In genomic region chr9:20604561-20604960, GRCh38 we compare ENCODE assay signal across 8 cellular contexts. TPM values are rescaled to one million over a fixed set of nuclear protein-coding genes. Genes with fewer than 3 reads are reported as not detected.
A peak's percentile ranks its signal among the peaks of the same experiment; 100 is the strongest.
DNase-seq lines count a peak whose midpoint lies in the region; ATAC-seq and TF ChIP-seq lines count a peak whose summit lies in the region.

No MANE protein-coding gene starts in this region.

- 38% methylated on average over 2 of the region's 5 CpGs for whole genome bisulfite sequencing in mesenchymal stem cell
- no CpG with 5 or more reads among the region's 5 CpGs for WGBS in mesendoderm (ENCODE audit: extremely low coverage, insufficient coverage, low lambda C conversion rate)

- no peaks in the 10 kb centered on the region for H3K9me3 ChIP-seq in HEK293 (ENCODE audit: control insufficient read depth, insufficient read depth, low read depth, low read length)
- no peaks in the 10 kb centered on the region for H3K9me3 ChIP-seq in SK-N-MC (ENCODE audit: low read depth, low read length)
- H3K9me3 ChIP-seq in mesenchymal stem cell (ENCODE audit: control insufficient read depth, low read length) = no peaks in the 10 kb centered on the region

- no peak overlapping the region for H3K14ac ChIP-seq in mesenchymal stem cell (ENCODE audit: low read length in 2 of 2)

- H3K9ac ChIP-seq in SK-N-MC (ENCODE audit: insufficient read length) = peak overlapping the region; percentile 54
- peak overlapping the region; percentile 90 for H3K9ac ChIP-seq in mesenchymal stem cell (ENCODE audit: low read length)
- H3K9ac ChIP-seq in mesendoderm (ENCODE audit: low read length) = no peak overlapping the region

- no peak overlapping the region for H4K5ac ChIP-seq in mesendoderm (ENCODE audit: low read length)

- H2AFZ ChIP-seq in mesenchymal stem cell (ENCODE audit: low read depth, low read length) = no peak overlapping the region

- H2BK120ac ChIP-seq in mesenchymal stem cell (ENCODE audit: low read depth, low read length) = no peak overlapping the region
- no peak overlapping the region for H2BK120ac ChIP-seq in mesendoderm (ENCODE audit: low read depth, low read length)

- no peak overlapping the region for H4K91ac ChIP-seq in mesenchymal stem cell (ENCODE audit: low read length)

- H3K27ac ChIP-seq in HEK293 (ENCODE audit: extremely low read depth, low read depth, low read length) (no peak overlapping the region), SK-N-MC (peak overlapping the region; percentile 80), mesenchymal stem cell (ENCODE audit: low read length, poor library complexity, severe bottlenecking) (peak overlapping the region; percentile 32), mesendoderm (ENCODE audit: low read depth, low read length) (no peak overlapping the region)

- H3K4ac ChIP-seq in mesenchymal stem cell (ENCODE audit: low read depth in 1 of 2, low read length in 2 of 2) (no peak overlapping the region), mesendoderm (ENCODE audit: low read depth, low read length) (no peak overlapping the region)

- no peak overlapping the region for H3K4me2 ChIP-seq in mesenchymal stem cell (ENCODE audit: low read length, poor library complexity, severe bottlenecking)
- no peak overlapping the region for H3K4me2 ChIP-seq in mesendoderm (ENCODE audit: low read length)

- H3K4me1 ChIP-seq in HEK293 (ENCODE audit: control insufficient read depth, insufficient read depth, low read length) = peaks cover 48% of the 10 kb centered on the region
- no peaks in the 10 kb centered on the region for H3K4me1 ChIP-seq in mesenchymal stem cell (ENCODE audit: control insufficient read depth, insufficient read depth, low read depth, low read length)
- no peaks in the 10 kb centered on the region for H3K4me1 ChIP-seq in mesendoderm (ENCODE audit: control insufficient read depth, low read depth, low read length)

- H4K8ac ChIP-seq in mesenchymal stem cell (ENCODE audit: low read length) = no peak overlapping the region
- no peak overlapping the region for H4K8ac ChIP-seq in mesendoderm (ENCODE audit: low read depth, low read length)

- H3K36me3 ChIP-seq in HEK293 (ENCODE audit: control insufficient read depth in 2 of 2, insufficient read depth in 1 of 2, low read length in 2 of 2) = no peaks in the 10 kb centered on the region
- H3K36me3 ChIP-seq in SK-N-MC (ENCODE audit: insufficient read depth, low read length) = no peaks in the 10 kb centered on the region
- H3K36me3 ChIP-seq in mesenchymal stem cell (ENCODE audit: control insufficient read depth in 1 of 2, insufficient read depth in 2 of 2, low read depth in 1 of 2, low read length in 2 of 2) = no peaks in the 10 kb centered on the region
- H3K36me3 ChIP-seq in mesendoderm (ENCODE audit: control insufficient read depth, insufficient read depth, low read length) = no peaks in the 10 kb centered on the region

- CTCF ChIA-PET in HEK293 (lab: Yijun Ruan, JAX) = interaction anchor here (0.6 to 2.3 kb wide), 7 partner anchors 9 to 165 kb away, joined by 3 to 12 read pairs (median 4); partner anchors contain the start of gene MLLT3

- H3K79me1 ChIP-seq in mesenchymal stem cell (replicated peaks; ENCODE audit: low read length, poor library complexity, severe bottlenecking) (peaks cover 5% of the 10 kb centered on the region), mesendoderm (ENCODE audit: low read length) (no peaks in the 10 kb centered on the region)

- no peak overlapping the region for H2BK12ac ChIP-seq in mesenchymal stem cell (ENCODE audit: low read length in 2 of 2)

- POLR2A ChIA-PET in HEK293 (lab: Yijun Ruan, JAX) = interaction anchor here (2.1 to 2.8 kb wide), 3 partner anchors 14 to 80 kb away, joined by 6 to 12 read pairs (median 6); partner anchors contain the start of genes FOCAD and MLLT3

- H2BK5ac ChIP-seq in mesenchymal stem cell (ENCODE audit: low read depth, low read length, poor library complexity, severe bottlenecking) = no peak overlapping the region
- no peak overlapping the region for H2BK5ac ChIP-seq in mesendoderm (ENCODE audit: low read length)

- peak; percentile 91 for ATAC-seq in GM18511 (IDR thresholded peaks at IDR 0.05; ENCODE audit: unreplicated experiment)

- no peaks in the 10 kb centered on the region for H3K79me2 ChIP-seq in mesendoderm (ENCODE audit: control insufficient read depth, insufficient read depth, low read length)

- H3K18ac ChIP-seq in mesenchymal stem cell (ENCODE audit: low read depth in 1 of 2, low read length in 2 of 2) (no peak overlapping the region), mesendoderm (ENCODE audit: low read length) (no peak overlapping the region)

- no peak overlapping the region for H3K56ac ChIP-seq in mesendoderm (ENCODE audit: low read length)

- H3K27me3 ChIP-seq in mesenchymal stem cell (ENCODE audit: control insufficient read depth in 1 of 2, insufficient read depth in 1 of 2, low read length in 2 of 2) (no peaks in the 10 kb centered on the region), mesendoderm (ENCODE audit: insufficient read depth, low read length, poor library complexity) (no peaks in the 10 kb centered on the region)

- no peak overlapping the region for H2AK5ac ChIP-seq in mesenchymal stem cell (ENCODE audit: low read length, severe bottlenecking)
- H2AK5ac ChIP-seq in mesendoderm (ENCODE audit: low read length) = no peak overlapping the region

- no peak for DNase-seq in SK-N-MC (ENCODE audit: low read depth, low spot score)
- DNase-seq in mesenchymal stem cell = peak; percentile 54
- DNase-seq in NCI-H1694 treated with DMSO at 0.1 percent for 48 hours (lab: John Stamatoyannopoulos, UW) = no peak
- DNase-seq in NCI-H1048 (lab: John Stamatoyannopoulos, UW) = no peak
- no peak for DNase-seq in mesendoderm
- no peak for DNase-seq in SHP77 (lab: John Stamatoyannopoulos, UW)

- no peak overlapping the region for H3K23ac ChIP-seq in mesenchymal stem cell (ENCODE audit: low read length in 2 of 2)
- H3K23ac ChIP-seq in mesendoderm (ENCODE audit: low read length) = no peak overlapping the region

- H3K4me3 ChIP-seq in HEK293 (ENCODE audit: low read depth, low read length) (no peak overlapping the region; the same call in 1 of the 2 replicates), SK-N-MC (peak overlapping the region; percentile 72), mesenchymal stem cell (ENCODE audit: insufficient read depth in 1 of 2, low read depth in 1 of 2, low read length in 2 of 2) (peak overlapping the region in 1 of 2 experiments; percentile 69), mesendoderm (ENCODE audit: low read length) (no peak overlapping the region)

- TF ChIP-seq CTCF in HEK293 (tag by site-specific recombination; IDR thresholded peaks at IDR 0.05) = no peak

- no peak overlapping the region for H2BK15ac ChIP-seq in mesenchymal stem cell (ENCODE audit: low read depth, poor library complexity, severe bottlenecking)
- H2BK15ac ChIP-seq in mesendoderm (replicated peaks; ENCODE audit: low read depth) = no peak overlapping the region

TF ChIP-seq in HEK293, 187 proteins besides CTCF, POLR2A, EP300 and RAD21:
- TF ChIP-seq PRDM1 (tag by site-specific recombination; IDR thresholded peaks at IDR 0.05) (peak; percentile 17; the same call in 1 of the 2 replicates), ZFP69B (tag by site-specific recombination; IDR thresholded peaks at IDR 0.05) (no peak), ZBTB17 (tag by site-specific recombination; IDR thresholded peaks at IDR 0.05) (0 out of 2 replicates have a peak, but pooled peaks have one; percentile 1), ZNF174 (tag by site-specific recombination; IDR thresholded peaks at IDR 0.05) (no peak), ZNF394 (tag by site-specific recombination; IDR thresholded peaks at IDR 0.05; ENCODE audit: borderline replicate concordance) (no peak)
TF ChIP-seq in HEK293: peak in this region for 2.

RNA-seq across cellular contexts. Expression of gene MLLT3, which starts 17.7 kb away (rescaled TPM):
- 8.1 TPM for polyA plus RNA-seq in mesenchymal stem cell (2013, experiment 1 of 2)
- polyA plus RNA-seq in mesenchymal stem cell (2013, experiment 2 of 2) = 8.7 TPM
- 1.8 TPM for polyA plus RNA-seq in mesendoderm (2013, experiment 1 of 2)
- 2.0 TPM for polyA plus RNA-seq in mesendoderm (2013, experiment 2 of 2)

Comparison
In these comparisons a context has a peak if more than half of its experiments do, and no peak if none do; other contexts are left out.
1. H3K27ac ChIP-seq: peak in SK-N-MC (single experiment) and mesenchymal stem cell (single experiment); none in HEK293 (single experiment) and mesendoderm (single experiment).